In the genomic region with DNA sequence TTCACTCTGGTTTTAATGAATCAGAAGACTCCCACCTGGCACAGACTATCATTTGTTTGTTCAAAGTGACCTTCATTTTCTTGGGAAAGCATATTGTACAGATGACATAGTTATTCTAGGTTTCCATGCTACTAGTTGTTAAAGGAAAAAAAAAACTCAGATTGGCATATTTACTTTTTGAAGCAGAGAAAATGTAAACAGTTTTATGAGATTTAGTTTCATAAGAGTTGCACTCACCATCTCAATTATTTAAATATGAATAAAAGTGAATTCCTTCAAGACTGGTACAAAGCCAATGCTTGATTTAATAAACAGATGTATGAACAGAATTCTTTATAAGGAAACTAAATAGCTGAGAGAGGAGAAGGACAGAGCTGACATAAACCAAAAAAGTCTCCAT, we compare ENCODE assay signal across 1 cellular context.
TF ChIP-seq lines count a peak whose summit lies in the region.

No MANE protein-coding gene starts in this region.

TF ChIP-seq in IMR-90, 13 proteins besides CTCF, POLR2A, EP300 and RAD21:
- TF ChIP-seq MAFK (IDR thresholded peaks at IDR 0.05; ENCODE audit: low read depth, low read length) (no peak), FOS (IDR thresholded peaks at IDR 0.05; ENCODE audit: low read depth, low read length) (no peak), NFE2L2 (IDR thresholded peaks at IDR 0.05; ENCODE audit: low read depth, low read length) (no peak), RCOR1 (IDR thresholded peaks at IDR 0.05; ENCODE audit: insufficient replicate concordance, low read length) (no peak), SMC3 (IDR thresholded peaks at IDR 0.05; ENCODE audit: low read depth, low read length) (no peak), RFX5 (IDR thresholded peaks at IDR 0.05; ENCODE audit: low read depth, low read length) (no peak), CHD1 (IDR thresholded peaks at IDR 0.05; ENCODE audit: low read depth, low read length) (no peak), CEBPB (IDR thresholded peaks at IDR 0.05; ENCODE audit: low read depth, low read length) (no peak), MAZ (IDR thresholded peaks at IDR 0.05; ENCODE audit: borderline replicate concordance, low read depth, low read length) (no peak), BHLHE40 (IDR thresholded peaks at IDR 0.05; ENCODE audit: low read depth, low read length) (no peak), MXI1 (IDR thresholded peaks at IDR 0.05; ENCODE audit: borderline replicate concordance, low read depth, low read length) (no peak)
- TF ChIP-seq, protein P1, sequence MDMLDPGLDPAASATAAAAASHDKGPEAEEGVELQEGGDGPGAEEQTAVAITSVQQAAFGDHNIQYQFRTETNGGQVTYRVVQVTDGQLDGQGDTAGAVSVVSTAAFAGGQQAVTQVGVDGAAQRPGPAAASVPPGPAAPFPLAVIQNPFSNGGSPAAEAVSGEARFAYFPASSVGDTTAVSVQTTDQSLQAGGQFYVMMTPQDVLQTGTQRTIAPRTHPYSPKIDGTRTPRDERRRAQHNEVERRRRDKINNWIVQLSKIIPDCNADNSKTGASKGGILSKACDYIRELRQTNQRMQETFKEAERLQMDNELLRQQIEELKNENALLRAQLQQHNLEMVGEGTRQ (IDR thresholded peaks at IDR 0.05; ENCODE audit: low read depth, low read length), result no peak
- TF ChIP-seq, protein P2, sequence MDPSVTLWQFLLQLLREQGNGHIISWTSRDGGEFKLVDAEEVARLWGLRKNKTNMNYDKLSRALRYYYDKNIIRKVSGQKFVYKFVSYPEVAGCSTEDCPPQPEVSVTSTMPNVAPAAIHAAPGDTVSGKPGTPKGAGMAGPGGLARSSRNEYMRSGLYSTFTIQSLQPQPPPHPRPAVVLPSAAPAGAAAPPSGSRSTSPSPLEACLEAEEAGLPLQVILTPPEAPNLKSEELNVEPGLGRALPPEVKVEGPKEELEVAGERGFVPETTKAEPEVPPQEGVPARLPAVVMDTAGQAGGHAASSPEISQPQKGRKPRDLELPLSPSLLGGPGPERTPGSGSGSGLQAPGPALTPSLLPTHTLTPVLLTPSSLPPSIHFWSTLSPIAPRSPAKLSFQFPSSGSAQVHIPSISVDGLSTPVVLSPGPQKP (IDR thresholded peaks at IDR 0.05; ENCODE audit: borderline replicate concordance, low read depth, low read length), result no peak
